16 cellular contexts compared by ENCODE assay signal in genomic region chr14:76987956-76988520, GRCh38. TPM values are rescaled to one million over a fixed set of nuclear protein-coding genes. Genes with fewer than 3 reads are reported as not detected.
A peak's percentile ranks its signal among the peaks of the same experiment; 100 is the strongest.
DNase-seq lines count a peak whose midpoint lies in the region; ATAC-seq and TF ChIP-seq lines count a peak whose summit lies in the region.
"Had no signal": no experiment of that assay in that cellular context is flagged by ENCODE, and none has a peak within 500 bp of the region (broad histone marks: within the 10 kb centered on the region; RNA-seq: fewer than 3 reads in every experiment).

No MANE protein-coding gene starts in this region.

- peak overlapping the region; percentile 24 for H2BK5ac ChIP-seq in trophoblast cell (ENCODE audit: low read depth, low read length, poor library complexity)

- peak overlapping the region; percentile 44; the same call in 1 of the 2 replicates for H3K27ac ChIP-seq in Panc1 (ENCODE audit: low read length)
- peak overlapping the region; percentile 70 for H3K27ac ChIP-seq in trophoblast cell (ENCODE audit: low read depth, low read length)

- WGBS in trophoblast cell (ENCODE audit: extremely low coverage, insufficient coverage, insufficient read length): no CpG with 5 or more reads among the region's 4 CpGs

- no peak overlapping the region for H3K18ac ChIP-seq in trophoblast cell (ENCODE audit: low read length)

- H3K4me3 ChIP-seq in H7 (ENCODE audit: insufficient read depth, low read depth, low read length) (no peak overlapping the region), Panc1 (ENCODE audit: low read depth in 2 of 2, low read length in 2 of 2) (no peak overlapping the region), trophoblast cell (ENCODE audit: low read depth, low read length) (no peak overlapping the region)

- no peak overlapping the region for H3K23ac ChIP-seq in trophoblast cell (ENCODE audit: low read length)

- peak overlapping the region; percentile 69 for H4K91ac ChIP-seq in trophoblast cell (ENCODE audit: low read depth, low read length)

- POLR2A ChIA-PET in Panc1 (lab: Charles Lee): interaction anchor here (0.5 kb wide), 1 partner anchor 34 kb away, joined by 3 read pairs; no protein-coding TSS in a partner anchor

- H3K4ac ChIP-seq in trophoblast cell (ENCODE audit: low read depth, low read length): no peak overlapping the region

- no peaks in the 10 kb centered on the region for H3K79me2 ChIP-seq in trophoblast cell (ENCODE audit: control insufficient read depth, insufficient read depth, low read length, poor library complexity)

- no peak overlapping the region for H2AFZ ChIP-seq in trophoblast cell (ENCODE audit: insufficient read depth, low read length, poor library complexity)

- in situ Hi-C loops in Panc1 (cut with HindIII; ENCODE audit: low pct_unique_long_range_greater_than_20kb, low sequenced_read_pairs): no loop called here

- no peak overlapping the region for H3K14ac ChIP-seq in trophoblast cell (ENCODE audit: low read length)

- no peak overlapping the region for H4K12ac ChIP-seq in trophoblast cell (ENCODE audit: low read depth, low read length)

- BruUV-seq in Panc1 (replicated peaks; lab: Mats Ljungman, UMichigan): no TSS peak

- CTCF ChIA-PET in Panc1 (lab: Charles Lee): no interaction called here

- H4K8ac ChIP-seq in trophoblast cell (ENCODE audit: low read depth, low read length): peak overlapping the region; percentile 18

- TF ChIP-seq CTCF in Panc1 (IDR thresholded peaks at IDR 0.05): no peak

- no peak overlapping the region for H2AK5ac ChIP-seq in trophoblast cell (ENCODE audit: low read length)

- DNase-seq in H7: peak; percentile 42
- DNase-seq in Panc1 (ENCODE audit: low read depth, low spot score): no peak
- peak; percentile 83 for DNase-seq in islet precursor cell
- DNase-seq in trophoblast cell: peak; percentile 82 to 86
- DNase-seq in stimulated activated CD4-positive, alpha-beta T cell treated with anti-CD3 and anti-CD28 coated beads, Interleukin-2, amount 100 ng/mL, for 48 hours: no peak
- no peak for DNase-seq in GM19238 (ENCODE audit: insufficient read length, low spot score)
- no peak for DNase-seq in AML-193 (lab: John Stamatoyannopoulos, UW)
- DNase-seq: C1 segment of cervical spinal cord, EL, NCI-H1417, NCI-H1930, NCI-H2171, NCI-H446 treated with DMSO at 0.1 percent for 48 hours, NCI-H82 had no signal

- peaks cover 11% of the 10 kb centered on the region for H3K79me1 ChIP-seq in trophoblast cell (ENCODE audit: low read length)

- H3K9ac ChIP-seq in trophoblast cell (ENCODE audit: low read length): no peak overlapping the region

- H3K9me3 ChIP-seq in Panc1 (ENCODE audit: control insufficient read depth, insufficient read depth, low read depth, low read length) (no peaks in the 10 kb centered on the region), trophoblast cell (ENCODE audit: insufficient read depth, low read depth, low read length) (peaks cover 1% of the 10 kb centered on the region)

- H3K27me3 ChIP-seq in H7 (ENCODE audit: control insufficient read depth, insufficient read depth, low read length) (no peaks in the 10 kb centered on the region), Panc1 (ENCODE audit: control insufficient read depth, insufficient read depth, low read length) (no peaks in the 10 kb centered on the region), trophoblast cell (ENCODE audit: insufficient read depth, low read length) (no peaks in the 10 kb centered on the region)

- no peak overlapping the region for H3K4me2 ChIP-seq in trophoblast cell (ENCODE audit: low read length)

- H3K4me1 ChIP-seq in Panc1 (ENCODE audit: control insufficient read depth, insufficient read depth, low read length): peaks cover 10% of the 10 kb centered on the region
- H3K4me1 ChIP-seq in trophoblast cell (ENCODE audit: control insufficient read depth in 1 of 2, insufficient read depth in 2 of 2, low read length in 2 of 2): peaks cover 28 to 32% of the 10 kb centered on the region in 2 experiments

- no peaks in the 10 kb centered on the region for H3K36me3 ChIP-seq in H7 (replicated peaks; ENCODE audit: control insufficient read depth, insufficient read depth, low read length)
- H3K36me3 ChIP-seq in Panc1 (ENCODE audit: control insufficient read depth, insufficient read depth, low read length): no peaks in the 10 kb centered on the region
- no peaks in the 10 kb centered on the region for H3K36me3 ChIP-seq in trophoblast cell (ENCODE audit: control insufficient read depth in 1 of 2, insufficient read depth in 2 of 2, low read length in 2 of 2)

- peak overlapping the region; percentile 41 for H2BK12ac ChIP-seq in trophoblast cell (ENCODE audit: low read length)

- intact Hi-C loops in Panc1 (cut with micrococcal nuclease; ENCODE audit: unreplicated experiment): no loop called here

- ATAC-seq in Panc1: no peak
- ATAC-seq: Right ventricle myocardium inferior, SK-N-SH treated with all-trans-retinoic acid at 6 μM for 48 hours had no signal

- no peak overlapping the region for H2BK120ac ChIP-seq in trophoblast cell (ENCODE audit: insufficient read depth, low read length, poor library complexity)

RNA-seq across cellular contexts. Expression of gene IRF2BPL, which starts 40.5 kb away (rescaled TPM):
- 142 and 187 TPM in 2 replicates for total RNA-seq in H7 (2014; rRNA removed; shearing (Covaris generic))
- 83.3 TPM for total RNA-seq in Panc1 (2021; ENCODE audit: unreplicated experiment)
- 118 TPM for polyA plus RNA-seq in Panc1 (2012; ENCODE audit: insufficient read length)
- polyA plus RNA-seq in trophoblast cell (2013): 21.4 and 23.0 TPM in 2 replicates

Comparison
In these comparisons a context has a peak if more than half of its experiments do, and no peak if none do; other contexts are left out.
1. DNase-seq: peak in H7 (single experiment), islet precursor cell (single experiment) and trophoblast cell (2 of 2); none in Panc1 (single experiment), stimulated activated CD4-positive, alpha-beta T cell treated with anti-CD3 and anti-CD28 coated beads, Interleukin-2, amount 100 ng/mL, for 48 hours (0 of 2), GM19238 (single experiment) and AML-193 (0 of 2).